In genomic region chr17:75012320-75013076, GRCh38 we compare ENCODE assay signal across 1 cellular context.
TF ChIP-seq lines count a peak whose summit lies in the region.

Gene MRPL58 (plus strand): TSS chr17:75012670. CDS start chr17:75012687, 17 bp downstream.

TF ChIP-seq in HepG2, 621 proteins besides CTCF, POLR2A, EP300 and RAD21 (continued from another document and continues in another):
- TF ChIP-seq ZBTB2 (CRISPR knock-in tag; IDR thresholded peaks at IDR 0.05; ENCODE audit: low read depth), result peak; percentile 96
- peak; percentile 91; the same call in 1 of the 2 replicates for TF ChIP-seq ZNF253 (CRISPR knock-in tag; IDR thresholded peaks at IDR 0.05; ENCODE audit: borderline replicate concordance)
- peak; percentile 99 for TF ChIP-seq SNAI1 (CRISPR knock-in tag; IDR thresholded peaks at IDR 0.05; ENCODE audit: borderline replicate concordance)
- peak; percentile 79 for TF ChIP-seq PPARG (CRISPR knock-in tag; conservative IDR thresholded peaks at IDR 0.05)
- peak; percentile 87 for TF ChIP-seq ZNF407 (CRISPR knock-in tag; IDR thresholded peaks at IDR 0.05; ENCODE audit: not compliant biosample characterization)
- TF ChIP-seq ZNF512B (CRISPR knock-in tag; IDR thresholded peaks at IDR 0.05; ENCODE audit: borderline replicate concordance), result peak; percentile 54; the same call in 1 of the 2 replicates
- no peak for TF ChIP-seq U2AF2 (IDR thresholded peaks at IDR 0.05; ENCODE audit: low read depth, low read length)
- TF ChIP-seq MTA3 (CRISPR knock-in tag; IDR thresholded peaks at IDR 0.05), result peak; percentile 79; the same call in 1 of the 2 replicates
- TF ChIP-seq PATZ1 (CRISPR knock-in tag; IDR thresholded peaks at IDR 0.05), result peak; percentile 97
- TF ChIP-seq MXD3 (CRISPR knock-in tag; IDR thresholded peaks at IDR 0.05), result peak; percentile 94
- peak; percentile 87; the same call in 1 of the 2 replicates for TF ChIP-seq ZNF749 (CRISPR knock-in tag; IDR thresholded peaks at IDR 0.05; ENCODE audit: borderline replicate concordance)
- TF ChIP-seq ETS1 (CRISPR knock-in tag; IDR thresholded peaks at IDR 0.05), result peak; percentile 96; the same call in 1 of the 2 replicates
- TF ChIP-seq ZNF18 (CRISPR knock-in tag; IDR thresholded peaks at IDR 0.05; ENCODE audit: insufficient replicate concordance), result peak; percentile 94
- peak; percentile 31; the same call in 1 of the 2 replicates for TF ChIP-seq ZNF652 (CRISPR knock-in tag; IDR thresholded peaks at IDR 0.05; ENCODE audit: borderline replicate concordance, low read depth)
- TF ChIP-seq ELF4 (CRISPR knock-in tag; IDR thresholded peaks at IDR 0.05; ENCODE audit: borderline replicate concordance), result no peak
- TF ChIP-seq SIN3B (IDR thresholded peaks at IDR 0.05; ENCODE audit: low read length), result peak; percentile 94
- TF ChIP-seq REL (CRISPR knock-in tag; conservative IDR thresholded peaks at IDR 0.05), result 0 out of 2 replicates have a peak, but pooled peaks have one; percentile 72
- TF ChIP-seq IKZF4 (CRISPR knock-in tag; IDR thresholded peaks at IDR 0.05; ENCODE audit: borderline replicate concordance, low read depth, not compliant biosample characterization), result peak; percentile 75
- peak; percentile 99 for TF ChIP-seq BRD4 (CRISPR knock-in tag; IDR thresholded peaks at IDR 0.05)
- TF ChIP-seq RBFOX2 (IDR thresholded peaks at IDR 0.05; ENCODE audit: low read depth, low read length), result peak; percentile 100
- TF ChIP-seq THRA (CRISPR knock-in tag; IDR thresholded peaks at IDR 0.05; ENCODE audit: borderline replicate concordance), result peak; percentile 90
- peak; percentile 73 for TF ChIP-seq MED13 (CRISPR knock-in tag; IDR thresholded peaks at IDR 0.05)
- TF ChIP-seq CSRNP1 (CRISPR knock-in tag; IDR thresholded peaks at IDR 0.05), result peak; percentile 98
- peak; percentile 99 for TF ChIP-seq ZNF350 (CRISPR knock-in tag; IDR thresholded peaks at IDR 0.05; ENCODE audit: borderline replicate concordance, low read depth)
- peak; percentile 75; the same call in 1 of the 2 replicates for TF ChIP-seq TIGD3 (CRISPR knock-in tag; IDR thresholded peaks at IDR 0.05; ENCODE audit: borderline replicate concordance)
- no peak for TF ChIP-seq ZNF207 (IDR thresholded peaks at IDR 0.05; ENCODE audit: borderline replicate concordance)
- TF ChIP-seq ZNF235 (CRISPR knock-in tag; IDR thresholded peaks at IDR 0.05; ENCODE audit: borderline replicate concordance), result peak; percentile 97; the same call in 1 of the 2 replicates
- no peak; the same call in 1 of the 2 replicates for TF ChIP-seq FOSL1 (CRISPR knock-in tag; IDR thresholded peaks at IDR 0.05; ENCODE audit: borderline replicate concordance)
- TF ChIP-seq NCOR1 (IDR thresholded peaks at IDR 0.05; ENCODE audit: borderline replicate concordance, low read length), result peak; percentile 40; the same call in 1 of the 2 replicates
- no peak for TF ChIP-seq SETDB1 (CRISPR knock-in tag; IDR thresholded peaks at IDR 0.05; ENCODE audit: borderline replicate concordance)
- peak; percentile 90 for TF ChIP-seq MYC (CRISPR knock-in tag; IDR thresholded peaks at IDR 0.05; ENCODE audit: borderline replicate concordance)
- no peak for TF ChIP-seq TEAD2 (CRISPR knock-in tag; IDR thresholded peaks at IDR 0.05)
